ENCODE assay signal across 21 cellular contexts in the genomic region with DNA sequence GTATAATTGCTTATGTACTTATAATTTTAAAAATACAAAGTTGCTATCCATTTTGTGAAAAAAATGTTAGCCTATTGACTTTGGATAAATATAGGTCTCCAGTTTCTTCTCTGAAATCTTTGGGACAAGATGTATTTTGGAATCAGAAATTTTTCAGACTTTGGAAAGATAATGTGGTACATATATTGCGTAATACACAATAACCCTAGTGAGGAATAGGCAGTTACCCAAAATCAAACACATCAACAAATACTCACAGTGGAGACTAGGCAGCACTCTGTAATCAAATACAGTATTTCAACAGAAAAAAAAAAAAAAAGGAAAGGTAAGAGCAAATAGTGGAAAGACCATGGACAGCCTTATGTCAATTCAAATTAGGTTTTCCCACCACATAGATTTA.
"Had no signal": no experiment of that assay in that cellular context is flagged by ENCODE, and none has a peak within 500 bp of the region (broad histone marks: within the 10 kb centered on the region; RNA-seq: fewer than 3 reads in every experiment).

No MANE protein-coding gene starts in this region.

- H3K9me3 ChIP-seq: SJSA1 had no signal

- DNase-seq: Kasumi-1, MM.1S, NCI-H1092 treated with DMSO at 0.1 percent for 48 hours, NCI-H1436, NCI-H1694 treated with DMSO at 0.1 percent for 48 hours, NCI-H1930, NCI-H2081, NCI-H2107, NCI-H2227 treated with DMSO at 0.1 percent for 48 hours, NCI-H446, NCI-H510A, NCI-H524 treated with DMSO at 0.1 percent for 48 hours, NCI-H82, Right ventricle myocardium superior, RPMI8226, SIG-M5, T-helper 2 cell had no signal

- FAIRE-seq: RCC 7860 had no signal

- H3K4me2 ChIP-seq: KMS-11 had no signal

- H3K9ac ChIP-seq: KMS-11 had no signal

- H3K27ac ChIP-seq: KMS-11, SJSA1, SK-N-MC had no signal

- H3K36me3 ChIP-seq: SJSA1 had no signal

- H3K4me1 ChIP-seq: SJSA1 had no signal

- H3K27me3 ChIP-seq: SJSA1 had no signal

- H3K4me3 ChIP-seq: SJSA1, SK-N-MC had no signal
